In the genomic region with DNA sequence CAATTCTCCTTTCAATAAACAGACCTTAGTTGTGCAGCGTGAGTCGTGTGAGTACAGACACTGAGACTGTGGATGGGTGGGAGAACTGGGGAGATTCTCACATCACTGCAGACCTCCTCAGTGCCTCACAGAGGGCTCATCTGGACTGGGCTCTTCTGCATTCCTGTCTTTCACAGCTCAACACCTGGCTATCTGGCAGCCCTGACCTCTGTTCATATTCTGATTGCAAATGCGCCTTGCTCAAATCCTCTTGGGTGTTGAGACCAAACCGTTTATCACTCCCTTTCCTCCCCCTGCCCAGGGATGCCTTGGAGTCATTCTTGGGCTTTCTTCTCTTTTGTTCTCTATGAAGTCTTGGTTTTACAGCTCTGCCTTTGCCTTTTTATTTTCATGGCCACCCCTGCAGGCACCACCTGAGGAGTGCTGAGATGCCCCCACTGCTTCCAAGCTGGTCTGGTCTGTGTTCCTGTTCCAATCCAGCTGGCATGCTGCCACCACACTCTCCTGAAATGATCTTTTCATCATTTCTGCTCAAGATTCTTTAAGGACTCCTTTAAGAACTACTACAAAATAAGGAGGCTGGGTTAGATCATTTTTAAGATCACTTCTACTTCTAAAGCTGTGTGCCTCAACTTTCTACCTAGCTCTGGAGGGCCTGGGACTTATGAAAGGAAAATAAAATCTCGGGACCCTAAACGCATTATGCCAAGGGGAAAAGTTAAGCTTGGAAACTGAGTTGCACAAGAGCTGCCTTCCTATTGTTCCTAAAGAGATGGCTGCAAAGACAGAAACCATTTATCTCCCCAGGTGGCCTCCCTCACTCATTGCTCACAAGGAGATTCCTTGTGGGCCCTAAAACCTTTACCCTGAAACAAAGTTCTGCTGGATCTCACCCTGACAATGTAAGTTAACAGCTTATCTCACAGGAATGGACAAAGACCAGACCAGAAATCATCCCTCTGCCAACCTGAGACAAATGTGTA, we compare ENCODE assay signal across 19 cellular contexts. TPM values are rescaled to one million over a fixed set of nuclear protein-coding genes. Genes with fewer than 3 reads are reported as not detected.
DNase-seq lines count a peak whose midpoint lies in the region; ATAC-seq, FAIRE-seq and TF ChIP-seq lines count a peak whose summit lies in the region.
"Had no signal": no experiment of that assay in that cellular context is flagged by ENCODE, and none has a peak within 500 bp of the region (broad histone marks: within the 10 kb centered on the region; RNA-seq: fewer than 3 reads in every experiment).

No MANE protein-coding gene starts in this region.

- no peak overlapping the region for H3K27ac ChIP-seq in K562 (ENCODE audit: extremely low read depth, low read depth, low read length)
- H3K27ac ChIP-seq in rectal smooth muscle tissue (ENCODE audit: low read depth, low read length): peak overlapping the region; percentile 52
- H3K27ac ChIP-seq: body of pancreas, tibial artery had no signal

- H3K36me3 Mint-ChIP-seq in immature natural killer cell: peaks cover 14 to 45% (median 21%) of the 10 kb centered on the region in 3 donors

- H3K9me3 Mint-ChIP-seq in immature natural killer cell: no peaks in the 10 kb centered on the region

- no peak overlapping the region for H2AFZ ChIP-seq in K562 (ENCODE audit: low read depth, low read length)

- no peaks in the 10 kb centered on the region; a peak in 1 of 5 replicates for H3K4me1 ChIP-seq in K562 (replicated peaks in 1 of 2; ENCODE audit: control insufficient read depth in 2 of 2, insufficient read depth in 2 of 2, low read length in 2 of 2)
- H3K4me1 ChIP-seq in rectal smooth muscle tissue (ENCODE audit: control insufficient read depth, insufficient read depth, low read length): peaks cover 15% of the 10 kb centered on the region
- H3K4me1 ChIP-seq: body of pancreas, tibial artery had no signal

- peaks cover 68% of the 10 kb centered on the region for H3K36me3 ChIP-seq in K562 (ENCODE audit: control insufficient read depth, insufficient read depth, low read length)
- H3K36me3 ChIP-seq in rectal smooth muscle tissue (ENCODE audit: control insufficient read depth, insufficient read depth, low read length): peaks cover 16% of the 10 kb centered on the region

- WGBS in K562 (ENCODE audit: insufficient coverage, low coverage, missing lambda C conversion rate): 78% methylated on average over 6 of the region's 6 CpGs

- H3K9me1 ChIP-seq in K562 (ENCODE audit: control insufficient read depth, insufficient read depth, low read length): no peaks in the 10 kb centered on the region

- peak overlapping the region in 2 of 6 donors; percentile 7 to 36 for H3K27ac Mint-ChIP-seq in immature natural killer cell

- no peak for TF ChIP-seq CTCF in K562 (IDR thresholded peaks at IDR 0.05 in 2 of 3, conservative IDR thresholded peaks at IDR 0.05 in 1 of 3; ENCODE audit: insufficient read depth in 2 of 3, low read depth in 1 of 3, low read length in 3 of 3)

- TF ChIP-seq EP300 in Ishikawa (IDR thresholded peaks at IDR 0.05; ENCODE audit: borderline replicate concordance) (no peak), K562 (IDR thresholded peaks at IDR 0.05; ENCODE audit: low read length) (no peak)

- H3K4me3 ChIP-seq in K562 (no peak overlapping the region), rectal smooth muscle tissue (ENCODE audit: low read length) (no peak overlapping the region)
- H3K4me3 ChIP-seq: body of pancreas, tibial artery had no signal

- BruUV-seq in K562 (replicated peaks; lab: Mats Ljungman, UMichigan): no TSS peak

- H3K4me3 Mint-ChIP-seq in immature natural killer cell: no peak overlapping the region

- H3K79me2 ChIP-seq in K562 (ENCODE audit: control insufficient read depth, insufficient read depth, low read length): no peaks in the 10 kb centered on the region; the same call in 2 of the 3 replicates

- no peak; the same call in 1 of the 2 replicates for TF ChIP-seq POLR2A in K562 (conservative IDR thresholded peaks at IDR 0.05)

- H3K9me3 ChIP-seq in K562 (replicated peaks; ENCODE audit: control insufficient read depth, insufficient read depth, low read depth, low read length): no peaks in the 10 kb centered on the region
- H3K9me3 ChIP-seq: body of pancreas, tibial artery had no signal

- H3K27me3 Mint-ChIP-seq in immature natural killer cell (ENCODE audit: low read depth in 3 of 3): peaks cover 0 to 2% (median 0%) of the 10 kb centered on the region in 3 donors

- intact Hi-C loops in K562 (cut with micrococcal nuclease): no loop called here
- intact Hi-C loops in left cardiac atrium (cut with DNase I): no loop called here

- in situ Hi-C loops in K562 (cut with MboI): no loop called here

- H3K27me3 ChIP-seq in K562 (ENCODE audit: control insufficient read depth in 2 of 2, insufficient read depth in 2 of 2, low read length in 2 of 2): no peaks in the 10 kb centered on the region
- no peaks in the 10 kb centered on the region for H3K27me3 ChIP-seq in rectal smooth muscle tissue (ENCODE audit: control insufficient read depth, insufficient read depth, low read length)
- H3K27me3 ChIP-seq: body of pancreas, tibial artery had no signal

- no peak overlapping the region for H3K4me2 ChIP-seq in K562 (ENCODE audit: insufficient read depth, low read length)

- POLR2A ChIA-PET in K562 (lab: Yijun Ruan, JAX): interaction anchor here (0.6 to 1.7 kb wide), 3 partner anchors 10 to 42 kb away, joined by 3 to 10 read pairs (median 4); partner anchors contain the start of gene AFG3L2

- no peak for FAIRE-seq in K562 (lab: Jason Lieb, UNC)

- peaks cover 4% of the 10 kb centered on the region; the same call in 1 of the 2 replicates for H4K20me1 ChIP-seq in K562 (replicated peaks; ENCODE audit: control insufficient read depth, insufficient read depth, low read length)

- TF ChIP-seq RAD21 in Ishikawa (IDR thresholded peaks at IDR 0.05; ENCODE audit: low read depth): no peak
- TF ChIP-seq RAD21 in K562 (CRISPR knock-in tag; conservative IDR thresholded peaks at IDR 0.05 in 1 of 2, IDR thresholded peaks at IDR 0.05 in 1 of 2): no peak

- H3K4me1 Mint-ChIP-seq in immature natural killer cell: no peaks in the 10 kb centered on the region

- CTCF ChIA-PET in K562 (lab: Yijun Ruan, JAX; ENCODE audit: low intra/inter-chr PET ratio): no interaction called here

- DNase-seq in K562 (ENCODE audit: extremely low read depth in 1 of 4, low spot score in 3 of 4) (no peak), left cardiac atrium (peak; percentile 43), T1000 (lab: John Stamatoyannopoulos, UW) (no peak), immature natural killer cell (no peak), amniotic stem cell (lab: John Stamatoyannopoulos, UW) (no peak), occipital lobe (lab: John Stamatoyannopoulos, UW) (no peak)
- DNase-seq: activated CD4-positive, CD25-positive, alpha-beta regulatory T cell; activated naive CD4-positive, alpha-beta T cell; DND-41; MM.1S; NCI-H1930; NCI-H748 treated with DMSO at 0.1 percent for 48 hours; stimulated activated CD4-positive, alpha-beta T cell treated with anti-CD3 and anti-CD28 coated beads, Interleukin-4, amount 100 ng/mL, for 1 hour; stimulated activated CD8-positive, alpha-beta memory T cell treated with anti-CD3 and anti-CD28 coated beads, Interleukin-4, amount 100 ng/mL, for 48 hours; T-helper 1 cell; tibial artery had no signal

- peak; percentile 30; the same call in 2 of the 3 replicates for ATAC-seq in K562
- peak; percentile 17 to 56 for ATAC-seq in left cardiac atrium
- ATAC-seq: body of pancreas had no signal

- H3K9ac ChIP-seq in K562 (ENCODE audit: insufficient read depth in 1 of 2, low read depth in 2 of 2, low read length in 2 of 2) (no peak overlapping the region), rectal smooth muscle tissue (ENCODE audit: low read length) (no peak overlapping the region)

RNA-seq across cellular contexts. Expression of gene TUBB6, which starts 26.5 kb away (rescaled TPM):
- total RNA-seq in K562 (2011; cell fraction: chromatin; rRNA removed; ENCODE audit: low replicate concordance): 58.9 and 87.5 TPM in 2 replicates
- total RNA-seq in K562 (2011; cell fraction: nucleolus; rRNA removed): 81.7 and 89.2 TPM in 2 replicates
- 55.3 and 62.8 TPM in 2 replicates for total RNA-seq in K562 (2011; cell fraction: nucleoplasm; rRNA removed)
- total RNA-seq in K562 (2014; rRNA removed) (230 and 404 TPM in 2 replicates), K562 (2014; rRNA removed; fragmentation: Illumina TruSeq; extraction: Trizol) (52.0 and 55.4 TPM in 2 replicates), K562 (2015; rRNA removed; fragmentation: Illumina TruSeq; extraction: Trizol) (80.2 and 81.1 TPM in 2 replicates), K562 (2021) (110 and 117 TPM in 2 replicates), left cardiac atrium (100 to 1,000 TPM; 211 to 254 TPM), occipital lobe (36.8 TPM)
- polyA plus RNA-seq in K562 (2011; rRNA removed) (142 and 147 TPM in 2 replicates), K562 (2014; fragmentation: Illumina TruSeq; extraction: Trizol) (70.2 and 110 TPM in 2 replicates), K562 (2014; fragmentation: Nextera tagmentation; extraction: Ambion mirVana) (10 to 100 TPM; 43.9 to 45.0 TPM), K562 (2014; rRNA removed) (223 and 254 TPM in 2 replicates), immature natural killer cell (1 to 10 TPM in 1 of 3 donors, not detected in 2; 4.8 TPM)
- polyA plus RNA-seq in K562 (2011; cell fraction: cytosol; rRNA removed): 201 and 540 TPM in 2 replicates
- polyA plus RNA-seq in K562 (2011; cell fraction: nucleus; rRNA removed): 92.2 and 167 TPM in 2 replicates
- polyA plus RNA-seq in K562 (2012): 130 and 170 TPM in 2 replicates
- polyA minus RNA-seq in K562 (2011; rRNA and poly(A)+ RNA removed): 79.0 and 140 TPM in 2 replicates
- 123 and 146 TPM in 2 replicates for polyA minus RNA-seq in K562 (2011; cell fraction: cytosol; rRNA and poly(A)+ RNA removed)
- 50.9 and 51.2 TPM in 2 replicates for polyA minus RNA-seq in K562 (2011; cell fraction: nucleus; rRNA and poly(A)+ RNA removed)

RNA-seq across cellular contexts. Expression of gene AFG3L2, which starts 42.5 kb away (rescaled TPM):
- total RNA-seq in K562 (2011; cell fraction: chromatin; rRNA removed; ENCODE audit: low replicate concordance): 77.0 and 155 TPM in 2 replicates
- 51.5 and 52.8 TPM in 2 replicates for total RNA-seq in K562 (2011; cell fraction: nucleolus; rRNA removed)
- 70.2 and 77.7 TPM in 2 replicates for total RNA-seq in K562 (2011; cell fraction: nucleoplasm; rRNA removed)
- total RNA-seq in K562 (2014; rRNA removed) (87.1 and 99.4 TPM in 2 replicates), K562 (2014; rRNA removed; fragmentation: Illumina TruSeq; extraction: Trizol) (109 and 115 TPM in 2 replicates), K562 (2015; rRNA removed; fragmentation: Illumina TruSeq; extraction: Trizol) (94.4 and 97.2 TPM in 2 replicates), K562 (2021) (86.4 and 96.5 TPM in 2 replicates), left cardiac atrium (10 to 100 TPM; 62.5 to 92.2 TPM), occipital lobe (39.3 TPM)
- polyA plus RNA-seq in K562 (2011; rRNA removed) (61.3 and 82.2 TPM in 2 replicates), K562 (2014; fragmentation: Illumina TruSeq; extraction: Trizol) (79.0 and 84.0 TPM in 2 replicates), K562 (2014; fragmentation: Nextera tagmentation; extraction: Ambion mirVana) (10 to 100 TPM; 24.1 to 25.6 TPM), K562 (2014; rRNA removed) (76.8 and 80.5 TPM in 2 replicates), immature natural killer cell (10 to 100 TPM; 22.1 to 28.5 (median 27.8) TPM)
- polyA plus RNA-seq in K562 (2011; cell fraction: cytosol; rRNA removed): 33.6 and 43.6 TPM in 2 replicates
- 38.1 and 46.6 TPM in 2 replicates for polyA plus RNA-seq in K562 (2011; cell fraction: nucleus; rRNA removed)
- polyA plus RNA-seq in K562 (2012): 47.9 and 71.2 TPM in 2 replicates
- polyA minus RNA-seq in K562 (2011; rRNA and poly(A)+ RNA removed): 103 and 111 TPM in 2 replicates
- polyA minus RNA-seq in K562 (2011; cell fraction: cytosol; rRNA and poly(A)+ RNA removed): 40.6 and 55.4 TPM in 2 replicates
- polyA minus RNA-seq in K562 (2011; cell fraction: nucleus; rRNA and poly(A)+ RNA removed): 30.3 and 46.5 TPM in 2 replicates
